9 cellular contexts compared by ENCODE assay signal in genomic region chr10:7337431-7338171, GRCh38.
A peak's percentile ranks its signal among the peaks of the same experiment; 100 is the strongest.
DNase-seq lines count a peak whose midpoint lies in the region; ATAC-seq lines count a peak whose summit lies in the region.
"Had no signal": no experiment of that assay in that cellular context is flagged by ENCODE, and none has a peak within 500 bp of the region (broad histone marks: within the 10 kb centered on the region; RNA-seq: fewer than 3 reads in every experiment).

No MANE protein-coding gene starts in this region.

- peaks cover 21 to 24% (median 22%) of the 10 kb centered on the region in 3 donors for H3K4me1 Mint-ChIP-seq in naive B cell

- peak; percentile 82 for ATAC-seq in GM21717 (IDR thresholded peaks at IDR 0.05; ENCODE audit: unreplicated experiment)
- peak; percentile 64 to 80 for ATAC-seq in naive B cell (ENCODE audit: low read depth in 2 of 2)

- peak overlapping the region; percentile 42; the same call in 1 of the 2 replicates for H3K27ac ChIP-seq in Karpas-422 (ENCODE audit: low read length)
- H3K27ac ChIP-seq: 22Rv1 had no signal

- peaks cover 0 to 6% (median 2%) of the 10 kb centered on the region in 7 donors for H3K9me3 Mint-ChIP-seq in naive B cell

- H3K4me3 Mint-ChIP-seq in naive B cell: peak overlapping the region in 4 of 8 donors; percentile 0 to 72 (median 39)

- peak overlapping the region in 2 of 6 donors; percentile 54 to 69 for H3K27ac Mint-ChIP-seq in naive B cell

- DNase-seq in SIG-M5 treated with dmso at 0.1 percent for 504 hours (lab: John Stamatoyannopoulos, UW; ENCODE audit: unreplicated experiment) (peak; percentile 17), SIG-M5 (lab: John Stamatoyannopoulos, UW) (no peak), Karpas-422 (no peak), naive B cell (peak; percentile 15), iPS-NIHi11 (ENCODE audit: low spot score) (no peak), NCI-H146 treated with DMSO at 0.1 percent for 48 hours (lab: John Stamatoyannopoulos, UW; ENCODE audit: unreplicated experiment) (no peak), HT-29 (ENCODE audit: low spot score) (no peak)

- H3K36me3 ChIP-seq in Karpas-422 (ENCODE audit: insufficient read depth, low read length): peaks cover 67% of the 10 kb centered on the region

- peaks cover 26% of the 10 kb centered on the region for H3K4me1 ChIP-seq in Karpas-422 (ENCODE audit: low read length)

- no peaks in the 10 kb centered on the region; the same call in 1 of the 2 replicates for H4K20me1 ChIP-seq in Karpas-422 (ENCODE audit: insufficient read depth, low read depth, low read length)

- no peaks in the 10 kb centered on the region for H3K27me3 Mint-ChIP-seq in naive B cell

- H3K36me3 Mint-ChIP-seq in naive B cell: peaks cover 0 to 4% of the 10 kb centered on the region in 2 donors

- no peaks in the 10 kb centered on the region for H3K9me3 ChIP-seq in Karpas-422 (ENCODE audit: low read length)

- no peak overlapping the region for H3K4me3 ChIP-seq in Karpas-422 (ENCODE audit: low read length)

- no peak overlapping the region for H3K4me2 ChIP-seq in Karpas-422 (ENCODE audit: low read depth, low read length, poor library complexity, severe bottlenecking)

- H3K79me2 ChIP-seq in Karpas-422 (ENCODE audit: low read length): peaks cover 97% of the 10 kb centered on the region

- H3K9ac ChIP-seq in Karpas-422 (ENCODE audit: low read length): no peak overlapping the region

- H2AFZ ChIP-seq in Karpas-422 (ENCODE audit: low read length): no peak overlapping the region

- H3K27me3 ChIP-seq in Karpas-422 (ENCODE audit: low read length): no peaks in the 10 kb centered on the region

- no peaks in the 10 kb centered on the region for H3K9me2 ChIP-seq in Karpas-422 (replicated peaks; ENCODE audit: insufficient read depth, low read length)

Comparison
In these comparisons a context has a peak if more than half of its experiments do, and no peak if none do; other contexts are left out.
1. DNase-seq: peak in SIG-M5 treated with dmso at 0.1 percent for 504 hours (single experiment) and naive B cell (single experiment); none in SIG-M5 (single experiment), Karpas-422 (single experiment), iPS-NIHi11 (single experiment), NCI-H146 treated with DMSO at 0.1 percent for 48 hours (single experiment) and HT-29 (single experiment).